Comparison of ENCODE assay signal across 7 cellular contexts in the genomic region with DNA sequence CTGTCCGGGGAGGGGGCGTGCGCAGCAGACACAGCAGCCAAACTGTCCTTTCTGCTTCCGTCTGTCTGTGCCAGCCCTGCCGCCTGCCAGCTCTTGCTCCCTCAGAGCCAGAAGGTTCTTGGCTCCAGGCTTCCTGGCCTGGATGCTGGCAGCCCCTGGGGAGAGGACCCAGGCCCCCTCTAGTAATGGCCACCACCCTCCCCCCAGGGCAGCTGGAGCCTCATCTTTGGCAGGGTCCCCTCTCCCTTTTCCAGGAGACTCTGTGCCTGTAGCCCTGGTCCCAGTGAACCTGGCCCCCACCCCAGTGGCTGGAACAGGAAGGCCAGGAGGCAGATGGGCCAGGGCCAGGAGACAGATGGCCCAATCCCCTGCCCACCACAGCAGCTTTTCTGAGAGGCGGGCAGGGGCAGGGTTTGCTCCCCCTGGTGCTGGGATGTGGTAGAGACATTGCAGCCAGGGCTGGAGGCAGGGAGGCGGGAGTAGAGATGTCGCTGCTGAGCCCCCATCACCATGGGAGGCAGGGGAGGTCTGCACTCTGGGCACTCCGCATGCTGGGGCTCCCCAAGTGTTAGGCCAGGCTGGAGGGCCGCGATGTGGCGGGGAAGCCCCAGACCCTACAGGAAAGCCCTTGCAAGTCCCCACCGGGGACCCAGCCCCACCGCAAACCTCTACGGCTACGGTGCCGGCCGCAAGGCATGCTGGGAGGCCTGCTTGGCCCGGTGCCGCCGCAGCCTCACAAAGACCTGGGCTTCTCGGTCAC. TPM values are rescaled to one million over a fixed set of nuclear protein-coding genes. Genes with fewer than 3 reads are reported as not detected.
DNase-seq lines count a peak whose midpoint lies in the region; ATAC-seq and TF ChIP-seq lines count a peak whose summit lies in the region.

No MANE protein-coding gene starts in this region.

- H3K36me3 Mint-ChIP-seq in activated CD4-positive, alpha-beta memory T cell treated with anti-CD3 and anti-CD28 coated beads, Interleukin-2, amount 10 ng/mL, durations not matched to agents 7 days and 5 days (ENCODE audit: low read depth) = peaks cover 44% of the 10 kb centered on the region

- peaks cover 0 to 2% of the 10 kb centered on the region in 2 donors for H3K4me1 ChIP-seq in lung (ENCODE audit: control insufficient read depth in 2 of 2, insufficient read depth in 2 of 2, low read length in 2 of 2)

- TF ChIP-seq CTCF in GM20000 (IDR thresholded peaks at IDR 0.05; ENCODE audit: extremely low read depth, missing control alignments) = peak; percentile 76
- TF ChIP-seq CTCF in lung (IDR thresholded peaks at IDR 0.05; ENCODE audit: control extremely low read depth, extremely low read depth) = peak; percentile 32

- H3K36me3 ChIP-seq in lung (ENCODE audit: control insufficient read depth in 2 of 2, insufficient read depth in 2 of 2, low read length in 2 of 2) = peaks cover 0 to 54% of the 10 kb centered on the region in 2 donors

- H3K27me3 ChIP-seq in lung (ENCODE audit: control insufficient read depth, insufficient read depth) = no peaks in the 10 kb centered on the region

- CTCF ChIA-PET in activated CD4-positive, alpha-beta memory T cell treated with anti-CD3 and anti-CD28 coated beads, Interleukin-2, amount 10 ng/mL, durations not matched to agents 7 days and 5 days (lab: Charles Lee) = interaction anchor here (0.7 to 3.5 kb wide), 13 partner anchors 14 to 847 kb away, joined by 3 to 23 read pairs (median 3); partner anchors contain the start of genes GALK1, TRIM65, UNK and WBP2

- peak overlapping the region; percentile 93 for H3K27ac Mint-ChIP-seq in activated CD4-positive, alpha-beta memory T cell treated with anti-CD3 and anti-CD28 coated beads, Interleukin-2, amount 10 ng/mL, durations not matched to agents 7 days and 5 days

- H3K9me3 Mint-ChIP-seq in activated CD4-positive, alpha-beta memory T cell treated with anti-CD3 and anti-CD28 coated beads, Interleukin-2, amount 10 ng/mL, durations not matched to agents 7 days and 5 days = no peaks in the 10 kb centered on the region

- peak overlapping the region; percentile 35 for H3K4me3 Mint-ChIP-seq in activated CD4-positive, alpha-beta memory T cell treated with anti-CD3 and anti-CD28 coated beads, Interleukin-2, amount 10 ng/mL, durations not matched to agents 7 days and 5 days

- peak overlapping the region; percentile 78 to 80 for H3K27ac ChIP-seq in lung (ENCODE audit: low read depth in 1 of 2, low read length in 1 of 2)

- peaks cover 26% of the 10 kb centered on the region for H3K4me1 Mint-ChIP-seq in activated CD4-positive, alpha-beta memory T cell treated with anti-CD3 and anti-CD28 coated beads, Interleukin-2, amount 10 ng/mL, durations not matched to agents 7 days and 5 days

- no peaks in the 10 kb centered on the region for H3K27me3 Mint-ChIP-seq in activated CD4-positive, alpha-beta memory T cell treated with anti-CD3 and anti-CD28 coated beads, Interleukin-2, amount 10 ng/mL, durations not matched to agents 7 days and 5 days

- ATAC-seq in lung (ENCODE audit: insufficient read depth, low FRiP score) (no peak), GM19395 (IDR thresholded peaks at IDR 0.05; ENCODE audit: unreplicated experiment) (no peak)

- POLR2A ChIA-PET in activated CD4-positive, alpha-beta memory T cell treated with anti-CD3 and anti-CD28 coated beads, Interleukin-2, amount 10 ng/mL, durations not matched to agents 7 days and 5 days (lab: Charles Lee) = interaction anchor here (0.7 to 15.1 kb wide), 14 partner anchors 10 to 69 kb away, joined by 3 to 190 read pairs (median 4); partner anchors contain the start of genes GALK1, TRIM65, UNC13D and UNK

- peak; percentile 92 for DNase-seq in GM20000 (ENCODE audit: low spot score)
- peak; percentile 79 for DNase-seq in NCI-H345 treated with DMSO at 0.1 percent for 48 hours (lab: John Stamatoyannopoulos, UW; ENCODE audit: unreplicated experiment)
- peak; percentile 70 for DNase-seq in activated CD4-positive, alpha-beta memory T cell treated with anti-CD3 and anti-CD28 coated beads, Interleukin-2, amount 10 ng/mL, durations not matched to agents 7 days and 5 days
- peak; percentile 79 to 88 for DNase-seq in dermis microvascular lymphatic vessel endothelial cell (ENCODE audit: low read depth in 2 of 2)
- DNase-seq in lung (ENCODE audit: low spot score) = peak; percentile 51
- DNase-seq in stimulated activated CD8-positive, alpha-beta memory T cell treated with anti-CD3 and anti-CD28 coated beads, Interleukin-15, amount 100 ng/mL, for 1 hour (ENCODE audit: low read depth) = peak; percentile 45

- no peak overlapping the region for H3K4me3 ChIP-seq in lung

- no peaks in the 10 kb centered on the region for H3K9me3 ChIP-seq in lung (ENCODE audit: control insufficient read depth in 2 of 2, insufficient read depth in 1 of 2, low read length in 1 of 2)

- 36 to 48% methylated on average over 22 of the region's 22 CpGs for WGBS in lung, 2 donors

RNA-seq across cellular contexts. Expression of gene UNC13D, which starts 16.7 kb away (rescaled TPM):
- 100 to 1,000 TPM; 179 to 190 TPM for total RNA-seq in activated CD4-positive, alpha-beta memory T cell treated with anti-CD3 and anti-CD28 coated beads, Interleukin-2, amount 10 ng/mL, durations not matched to agents 7 days and 5 days
- total RNA-seq in dermis microvascular lymphatic vessel endothelial cell (2.8 and 2.9 TPM in 2 replicates), lung (100 to 1,000 TPM in 1 of 2 donors, 10 to 100 TPM in 1; 56.6 to 110 TPM)
- polyA plus RNA-seq in lung = 10 to 100 TPM; 61.2 to 85.2 TPM

RNA-seq across cellular contexts. Expression of gene WBP2, which starts 27.7 kb away (rescaled TPM):
- 100 to 1,000 TPM; 107 to 114 TPM for total RNA-seq in activated CD4-positive, alpha-beta memory T cell treated with anti-CD3 and anti-CD28 coated beads, Interleukin-2, amount 10 ng/mL, durations not matched to agents 7 days and 5 days
- total RNA-seq in dermis microvascular lymphatic vessel endothelial cell (22.3 and 33.9 TPM in 2 replicates), lung (100 to 1,000 TPM in 1 of 2 donors, 10 to 100 TPM in 1; 67.2 to 127 TPM)
- 100 to 1,000 TPM; 143 to 195 TPM for polyA plus RNA-seq in lung

RNA-seq across cellular contexts. Expression of gene UNK, which starts 42.9 kb away (rescaled TPM):
- 10 to 100 TPM; 26.1 TPM for total RNA-seq in activated CD4-positive, alpha-beta memory T cell treated with anti-CD3 and anti-CD28 coated beads, Interleukin-2, amount 10 ng/mL, durations not matched to agents 7 days and 5 days
- total RNA-seq in dermis microvascular lymphatic vessel endothelial cell (6.3 and 13.1 TPM in 2 replicates), lung (10 to 100 TPM; 32.8 to 72.4 TPM)
- 10 to 100 TPM; 15.5 to 18.7 TPM for polyA plus RNA-seq in lung

RNA-seq across cellular contexts. Expression of gene TRIM47, which starts 50.9 kb away (rescaled TPM):
- total RNA-seq in activated CD4-positive, alpha-beta memory T cell treated with anti-CD3 and anti-CD28 coated beads, Interleukin-2, amount 10 ng/mL, durations not matched to agents 7 days and 5 days = 10 to 100 TPM; 31.9 to 33.8 TPM
- 58.4 and 74.0 TPM in 2 replicates for total RNA-seq in dermis microvascular lymphatic vessel endothelial cell
- 10 to 100 TPM; 23.5 to 78.3 TPM for total RNA-seq in lung
- 10 to 100 TPM; 22.9 to 32.4 TPM for polyA plus RNA-seq in lung

Comparison
In these comparisons a context has a peak if more than half of its experiments do, and no peak if none do; other contexts are left out.
1. RNA of gene UNC13D, which starts 16.7 kb away (total RNA-seq): 179 to 190 TPM in activated CD4-positive, alpha-beta memory T cell treated with anti-CD3 and anti-CD28 coated beads, Interleukin-2, amount 10 ng/mL, durations not matched to agents 7 days and 5 days and 56.6 to 110 TPM in lung; 2.8 to 2.9 TPM in dermis microvascular lymphatic vessel endothelial cell; every median in the first group is over 10 times any median in the second.
2. Peak in every context shown above with its lines, with median percentiles within 50 percentile points of each other: DNase-seq.